8 cellular contexts compared by ENCODE assay signal in genomic region chr1:11262171-11263049, GRCh38. TPM values are rescaled to one million over a fixed set of nuclear protein-coding genes. Genes with fewer than 3 reads are reported as not detected.
A peak's percentile ranks its signal among the peaks of the same experiment; 100 is the strongest.
DNase-seq lines count a peak whose midpoint lies in the region; ATAC-seq and TF ChIP-seq lines count a peak whose summit lies in the region.

TSS of gene MTOR (minus strand) at chr1:11262551. CDS start at chr1:11259409, 3,142 bp downstream.

- TF ChIP-seq CTCF in GM12873 (IDR thresholded peaks at IDR 0.05; ENCODE audit: insufficient read depth, low read depth, low read length, missing control alignments) (peak; percentile 38), ovary (IDR thresholded peaks at IDR 0.05) (peak in 1 of 3 donors; percentile 6), thyroid gland (IDR thresholded peaks at IDR 0.05) (peak in 1 of 6 experiments; percentile 12)

- no peaks in the 10 kb centered on the region for H3K27me3 ChIP-seq in ovary
- no peaks in the 10 kb centered on the region for H3K27me3 ChIP-seq in thyroid gland

- ATAC-seq in HG02759 (IDR thresholded peaks at IDR 0.05; ENCODE audit: unreplicated experiment) = peak; percentile 98
- ATAC-seq in Right ventricle myocardium inferior = peak; percentile 100

- 1% methylated on average over 57 to 60 of the region's 60 CpGs for WGBS in ovary, 3 donors
- 0 to 2% methylated on average over 33 to 46 of the region's 60 CpGs for WGBS in thyroid gland, 2 donors

- H3K4me1 ChIP-seq in ovary (ENCODE audit: insufficient read depth) = peaks cover 3% of the 10 kb centered on the region
- peaks cover 9 to 14% of the 10 kb centered on the region in 2 donors for H3K4me1 ChIP-seq in thyroid gland

- DNase-seq in NCI-H1417 (lab: John Stamatoyannopoulos, UW) (peak; percentile 99 to 100 (median 99)), SW 1271 (lab: John Stamatoyannopoulos, UW) (peak; percentile 98 to 99), Right ventricle myocardium inferior (ENCODE audit: missing footprints) (peak; percentile 99), ovary (peak; percentile 96 to 98 (median 98)), thyroid gland (peak; percentile 99 to 100)
- DNase-seq in activated naive CD8-positive, alpha-beta T cell treated with anti-CD3 and anti-CD28 coated beads, Interleukin-2, amount 50 U/mL, for 16 hours (ENCODE audit: low read depth, low spot score) = peak; percentile 95

- intact Hi-C loops in Right ventricle myocardium inferior (cut with DNase I) (loop anchor here (1.0 kb wide), 1 partner anchor 11 kb away; the partner anchor contains the start of gene UBIAD1), ovary (cut with DNase I) (no loop called here), thyroid gland (cut with DNase I) (no loop called here)

- H3K9me3 ChIP-seq in ovary = no peaks in the 10 kb centered on the region
- no peaks in the 10 kb centered on the region for H3K9me3 ChIP-seq in thyroid gland

- H3K4me3 ChIP-seq in ovary (peak within 1 kb of the TSS; percentile 88), thyroid gland (replicated peaks in 1 of 3) (peak within 1 kb of the TSS; percentile 54 to 99 (median 57))

- no peaks in the 10 kb centered on the region for H3K36me3 ChIP-seq in ovary
- H3K36me3 ChIP-seq in thyroid gland = peaks cover 16 to 17% of the 10 kb centered on the region in 2 donors

- H3K27ac ChIP-seq in ovary (peak within 1 kb of the TSS; percentile 13 to 24), thyroid gland (peak within 1 kb of the TSS in 2 of 3 donors; percentile 70 to 83)

- no peak for TF ChIP-seq EP300 in ovary (IDR thresholded peaks at IDR 0.05)

- TF ChIP-seq POLR2A in ovary (IDR thresholded peaks at IDR 0.05) (peak; percentile 40), thyroid gland (IDR thresholded peaks at IDR 0.05) (peak; percentile 11 to 55)

RNA-seq across cellular contexts. Expression of gene MTOR, which starts in this region (rescaled TPM):
- total RNA-seq in Right ventricle myocardium inferior = 28.4 TPM
- 10 to 100 TPM; 11.7 to 32.4 (median 21.3) TPM for total RNA-seq in ovary
- 10 to 100 TPM; 12.1 to 27.9 TPM for polyA plus RNA-seq in ovary
- total RNA-seq in thyroid gland = 10 to 100 TPM; 37.8 to 46.4 (median 43.9) TPM

Comparison
In these comparisons a context has a peak if more than half of its experiments do, and no peak if none do; other contexts are left out.
1. Peak in every context shown above with its lines: DNase-seq, ATAC-seq, H3K4me3 ChIP-seq and H3K27ac ChIP-seq.